Comparison of ENCODE assay signal across 8 cellular contexts in genomic region chr3:129592362-129593150, GRCh38. TPM values are rescaled to one million over a fixed set of nuclear protein-coding genes. Genes with fewer than 3 reads are reported as not detected.
DNase-seq lines count a peak whose midpoint lies in the region; ATAC-seq and TF ChIP-seq lines count a peak whose summit lies in the region.

No MANE protein-coding gene starts in this region.

- H3K9me3 Mint-ChIP-seq in MCF 10A (ENCODE audit: unreplicated experiment) (no peaks in the 10 kb centered on the region), naive B cell (no peaks in the 10 kb centered on the region)

- ATAC-seq in esophagus mucosa, result peak; percentile 8
- ATAC-seq in naive B cell (ENCODE audit: low read depth in 2 of 2), result peak in 1 of 2 donors; percentile 40
- ATAC-seq in GM18505 (IDR thresholded peaks at IDR 0.05; ENCODE audit: unreplicated experiment), result no peak

- H3K36me3 ChIP-seq in breast epithelium (no peaks in the 10 kb centered on the region), vagina (no peaks in the 10 kb centered on the region)

- POLR2A ChIA-PET in MCF 10A (lab: Yijun Ruan, JAX), result interaction anchor here (1.0 kb wide), 1 partner anchor 276 kb away, joined by 3 read pairs; no protein-coding TSS in a partner anchor

- H3K4me3 Mint-ChIP-seq in MCF 10A (ENCODE audit: unreplicated experiment) (no peak overlapping the region), naive B cell (peak overlapping the region in 7 of 8 donors; percentile 25 to 85 (median 57))

- TF ChIP-seq CTCF in breast epithelium (IDR thresholded peaks at IDR 0.05) (no peak), MCF 10A (IDR thresholded peaks at IDR 0.05; ENCODE audit: unreplicated experiment) (no peak), vagina (IDR thresholded peaks at IDR 0.05) (no peak)

- TF ChIP-seq POLR2A in breast epithelium (IDR thresholded peaks at IDR 0.05), result no peak
- no peak for TF ChIP-seq POLR2A in vagina (IDR thresholded peaks at IDR 0.05)
- no peak for TF ChIP-seq POLR2A in GM18505 (IDR thresholded peaks at IDR 0.05; ENCODE audit: borderline replicate concordance, extremely low read depth, insufficient read depth, insufficient read length)

- peak overlapping the region in 2 of 3 donors; percentile 2 to 53 for H3K4me3 ChIP-seq in breast epithelium
- peak overlapping the region; percentile 13 to 18 for H3K4me3 ChIP-seq in vagina

- H3K27ac Mint-ChIP-seq in MCF 10A (ENCODE audit: low read depth, unreplicated experiment), result no peak overlapping the region
- H3K27ac Mint-ChIP-seq in naive B cell, result peak overlapping the region in 2 of 6 donors; percentile 32 to 67

- H3K27me3 Mint-ChIP-seq in MCF 10A (ENCODE audit: insufficient read depth, unreplicated experiment) (no peaks in the 10 kb centered on the region), naive B cell (peaks cover 13 to 30% (median 13%) of the 10 kb centered on the region in 3 donors)

- H3K36me3 Mint-ChIP-seq in MCF 10A (ENCODE audit: insufficient read depth, unreplicated experiment) (no peaks in the 10 kb centered on the region), naive B cell (no peaks in the 10 kb centered on the region)

- intact Hi-C loops in breast epithelium (cut with DNase I; ENCODE audit: low total_unique reads), result loop anchor here (10.0 kb wide), 1 partner anchor 98 kb away; no protein-coding TSS in a partner anchor
- intact Hi-C loops in MCF 10A (cut with micrococcal nuclease), result no loop called here
- intact Hi-C loops in vagina (cut with DNase I), result no loop called here

- H3K9me3 ChIP-seq in breast epithelium, result no peaks in the 10 kb centered on the region
- no peaks in the 10 kb centered on the region for H3K9me3 ChIP-seq in vagina

- peak in 1 of 2 donors; percentile 58 for DNase-seq in breast epithelium (ENCODE audit: low spot score in 2 of 2)
- DNase-seq in MCF 10A (ENCODE audit: unreplicated experiment), result no peak
- no peak for DNase-seq in naive B cell
- DNase-seq in vagina (ENCODE audit: extremely low spot score in 2 of 2), result no peak
- DNase-seq in globus pallidus (ENCODE audit: low spot score), result no peak
- no peak for DNase-seq in NCI-H345 treated with DMSO at 0.1 percent for 48 hours (lab: John Stamatoyannopoulos, UW; ENCODE audit: unreplicated experiment)

- H3K4me1 ChIP-seq in breast epithelium, result peaks cover 4 to 27% of the 10 kb centered on the region in 2 donors
- H3K4me1 ChIP-seq in vagina, result peaks cover 97% of the 10 kb centered on the region

- CTCF ChIA-PET in MCF 10A (lab: Yijun Ruan, JAX), result interaction anchor here (0.9 to 1.3 kb wide), 2 partner anchors 12 to 102 kb away, joined by 5 read pairs; no protein-coding TSS in a partner anchor

- H3K27me3 ChIP-seq in breast epithelium (no peaks in the 10 kb centered on the region), vagina (no peaks in the 10 kb centered on the region)

- H3K27ac ChIP-seq in breast epithelium (peak overlapping the region; percentile 83 to 97), vagina (peak overlapping the region; percentile 91)

- BruUV-seq in MCF 10A (replicated peaks; lab: Mats Ljungman, UMichigan), result no TSS peak

- H3K4me1 Mint-ChIP-seq in MCF 10A (ENCODE audit: insufficient read depth, unreplicated experiment), result no peaks in the 10 kb centered on the region
- peaks cover 12 to 27% (median 23%) of the 10 kb centered on the region in 3 donors for H3K4me1 Mint-ChIP-seq in naive B cell

RNA-seq across cellular contexts. Expression of gene PLXND1, which starts 13.9 kb away (rescaled TPM):
- 100 to 1,000 TPM in 2 of 3 donors, 10 to 100 TPM in 1; 53.6 to 187 (median 118) TPM for total RNA-seq in breast epithelium
- total RNA-seq in MCF 10A (2022), result 5.6 and 6.2 TPM in 2 replicates
- total RNA-seq in esophagus mucosa, result 15.8 TPM
- under 1 TPM in 2 of 6 donors, not detected in 4; 0.11 to 0.32 TPM for polyA plus RNA-seq in naive B cell (ENCODE audit: low read depth in 6 of 6)
- 96.5 TPM for total RNA-seq in vagina

RNA-seq across cellular contexts. Expression of gene H1-8, which starts 49.6 kb away (rescaled TPM):
- total RNA-seq in breast epithelium, result not detected
- total RNA-seq in MCF 10A (2022), result not detected in 2 replicates
- total RNA-seq in esophagus mucosa, result not detected
- polyA plus RNA-seq in naive B cell (ENCODE audit: low read depth in 6 of 6), result not detected
- total RNA-seq in vagina, result not detected
